In genomic region chr15:74403981-74404563, GRCh38 we compare ENCODE assay signal across 9 cellular contexts. TPM values are rescaled to one million over a fixed set of nuclear protein-coding genes. Genes with fewer than 3 reads are reported as not detected.
DNase-seq lines count a peak whose midpoint lies in the region; ATAC-seq and TF ChIP-seq lines count a peak whose summit lies in the region.
"Had no signal": no experiment of that assay in that cellular context is flagged by ENCODE, and none has a peak within 500 bp of the region (broad histone marks: within the 10 kb centered on the region; RNA-seq: fewer than 3 reads in every experiment).

No MANE protein-coding gene starts in this region.

- TF ChIP-seq CTCF in GM13976 (IDR thresholded peaks at IDR 0.05; ENCODE audit: borderline replicate concordance, control extremely low read depth, extremely low read depth, insufficient read depth, missing control alignments) = no peak

- intact Hi-C loops in head of caudate nucleus (cut with DNase I) = no loop called here
- intact Hi-C loops in sciatic nerve (cut with DNase I) = no loop called here

- in situ Hi-C loops in GM13976 (cut with MboI; ENCODE audit: low sequenced_read_pairs, unreplicated experiment) = no loop called here

- ATAC-seq in GM21423 (IDR thresholded peaks at IDR 0.05; ENCODE audit: unreplicated experiment) = peak; percentile 27
- no peak for ATAC-seq in sciatic nerve

- DNase-seq in GM13976 (ENCODE audit: low spot score) (peak; percentile 72), MV-4-11 (lab: John Stamatoyannopoulos, UW) (peak; percentile 84), head of caudate nucleus (peak in 38 of 42 donors; percentile 21 to 82 (median 63)), NCI-H774 (lab: John Stamatoyannopoulos, UW) (no peak), sciatic nerve (ENCODE audit: low spot score) (no peak), SW 1271 (lab: John Stamatoyannopoulos, UW) (no peak)
- no peak for DNase-seq in stimulated activated CD4-positive, alpha-beta T cell treated with anti-CD3 and anti-CD28 coated beads, Interleukin-4, amount 100 ng/mL, for 4 hours
- DNase-seq: SK-N-SH had no signal

RNA-seq across cellular contexts. Expression of gene SEMA7A, which starts 29.7 kb away (rescaled TPM):
- 30.9 TPM for total RNA-seq in sciatic nerve

RNA-seq across cellular contexts. Expression of gene CYP11A1, which starts 36.6 kb away (rescaled TPM):
- 4.3 TPM for total RNA-seq in sciatic nerve

RNA-seq across cellular contexts. Expression of gene UBL7, which starts 56.9 kb away (rescaled TPM):
- total RNA-seq in sciatic nerve = 32.0 TPM

Comparison
In these comparisons a context has a peak if more than half of its experiments do, and no peak if none do; other contexts are left out.
1. DNase-seq: peak in GM13976 (single experiment), MV-4-11 (single experiment) and head of caudate nucleus (38 of 42); none in NCI-H774 (single experiment), sciatic nerve (single experiment), stimulated activated CD4-positive, alpha-beta T cell treated with anti-CD3 and anti-CD28 coated beads, Interleukin-4, amount 100 ng/mL, for 4 hours (0 of 2) and SW 1271 (0 of 2).